ENCODE assay signal across 17 cellular contexts in genomic region chr11:92129811-92130210, GRCh38.
"Had no signal": no experiment of that assay in that cellular context is flagged by ENCODE, and none has a peak within 500 bp of the region (broad histone marks: within the 10 kb centered on the region; RNA-seq: fewer than 3 reads in every experiment).

No MANE protein-coding gene starts in this region.

- H3K4me1 Mint-ChIP-seq: activated T-helper 17 cell treated with anti-CD3 and anti-CD28 coated beads, Interleukin-2, amount 50 U/mL, for 72 hours; stimulated activated naive B cell treated with anti-CD40 and anti-IgM and Interleukin-4, amounts not matched to agents 10 μg/mL and 1 μg/mL and 100 μg/mL, for 72 hours had no signal

- DNase-seq: activated CD4-positive, alpha-beta T cell treated with anti-CD3 and anti-CD28 coated beads, Interleukin-2, amount 50 U/mL, for 4 hours; activated naive CD4-positive, alpha-beta T cell treated with Interleukin-2 at 50 U/mL for 16 hours; activated T-cell treated with anti-CD3 and anti-CD28 coated beads for 4 hours; anterior cingulate cortex; cerebellar nuclear complex; effector CD8-positive, alpha-beta T cell; foreskin melanocyte; head of caudate nucleus; lower lobe of right lung; midbrain; psoas muscle; stimulated activated naive B cell treated with anti-CD40 and anti-IgM and Interleukin-4, amounts not matched to agents 10 μg/mL and 1 μg/mL and 100 μg/mL, for 72 hours; T-helper 9 cell; thyroid gland had no signal

- H3K36me3 ChIP-seq: lower lobe of right lung, thyroid gland had no signal

- H3K36me3 Mint-ChIP-seq: stimulated activated naive B cell treated with anti-CD40 and anti-IgM and Interleukin-4, amounts not matched to agents 10 μg/mL and 1 μg/mL and 100 μg/mL, for 72 hours had no signal

- H3K4me1 ChIP-seq: lower lobe of right lung, psoas muscle, thyroid gland had no signal

- H3K4me3 ChIP-seq: lower lobe of right lung, psoas muscle, thyroid gland had no signal

- H3K4me3 Mint-ChIP-seq: activated T-helper 17 cell treated with anti-CD3 and anti-CD28 coated beads, Interleukin-2, amount 50 U/mL, for 72 hours; stimulated activated naive B cell treated with anti-CD40 and anti-IgM and Interleukin-4, amounts not matched to agents 10 μg/mL and 1 μg/mL and 100 μg/mL, for 72 hours had no signal

- ATAC-seq: activated CD4-positive, CD25-positive, alpha-beta regulatory T cell treated with anti-CD3 and anti-CD28 coated beads, Interleukin-2, amount 50 U/mL, for 24 hours; activated T-helper 17 cell treated with anti-CD3 and anti-CD28 coated beads, Interleukin-2, amount 50 U/mL, for 72 hours; lower lobe of right lung; sciatic nerve; stimulated activated naive B cell treated with anti-CD40 and anti-IgM and Interleukin-4, amounts not matched to agents 10 μg/mL and 1 μg/mL and 100 μg/mL, for 72 hours had no signal

- H3K27me3 ChIP-seq: thyroid gland had no signal

- H3K9me3 ChIP-seq: lower lobe of right lung, psoas muscle, thyroid gland had no signal

- H3K27me3 Mint-ChIP-seq: activated T-helper 17 cell treated with anti-CD3 and anti-CD28 coated beads, Interleukin-2, amount 50 U/mL, for 72 hours; stimulated activated naive B cell treated with anti-CD40 and anti-IgM and Interleukin-4, amounts not matched to agents 10 μg/mL and 1 μg/mL and 100 μg/mL, for 72 hours had no signal

- H3K27ac Mint-ChIP-seq: activated T-helper 17 cell treated with anti-CD3 and anti-CD28 coated beads, Interleukin-2, amount 50 U/mL, for 72 hours; stimulated activated naive B cell treated with anti-CD40 and anti-IgM and Interleukin-4, amounts not matched to agents 10 μg/mL and 1 μg/mL and 100 μg/mL, for 72 hours had no signal

- H3K27ac ChIP-seq: lower lobe of right lung, psoas muscle, thyroid gland had no signal
